Comparison of ENCODE assay signal across 16 cellular contexts in the genomic region with DNA sequence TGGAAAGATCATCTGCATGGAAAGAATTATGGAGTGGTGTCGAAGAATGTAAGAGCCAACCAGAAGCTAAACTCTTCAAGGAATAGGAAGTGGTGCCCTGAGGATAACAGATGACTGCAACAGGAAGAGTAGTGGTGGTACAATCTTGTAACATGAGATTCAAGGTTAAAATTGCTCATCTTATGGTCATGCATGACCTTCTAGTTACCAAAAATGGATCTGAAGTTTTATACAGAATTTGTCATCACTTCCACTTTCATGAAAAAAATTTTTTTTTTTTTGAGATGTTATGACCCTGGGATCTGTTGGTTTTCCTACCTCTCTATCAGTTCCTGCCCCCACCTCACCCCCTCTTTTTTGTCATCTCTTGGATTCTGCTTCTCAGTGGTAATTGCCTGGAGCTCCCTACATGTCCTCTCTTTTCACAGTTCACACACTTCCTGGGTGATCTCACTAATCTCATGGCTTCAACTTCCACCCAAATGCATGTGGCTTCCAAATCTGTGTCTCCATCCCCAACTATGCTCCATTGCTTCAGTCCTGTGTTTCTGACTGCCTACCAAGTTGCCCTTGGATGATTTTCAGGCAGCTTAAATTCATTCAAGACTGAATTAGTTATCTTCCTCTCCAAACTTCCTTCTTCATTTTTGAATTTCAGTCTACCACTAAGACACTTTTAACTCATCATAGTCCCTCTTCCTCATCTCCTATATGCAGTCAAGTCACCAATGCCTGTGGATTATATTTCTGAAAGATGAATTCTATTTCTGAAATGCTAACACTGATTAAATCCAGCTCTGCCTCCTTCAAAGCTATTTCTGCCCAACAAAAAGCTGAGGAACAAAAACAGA. TPM values are rescaled to one million over a fixed set of nuclear protein-coding genes. Genes with fewer than 3 reads are reported as not detected.
DNase-seq lines count a peak whose midpoint lies in the region; ATAC-seq and TF ChIP-seq lines count a peak whose summit lies in the region.
"Had no signal": no experiment of that assay in that cellular context is flagged by ENCODE, and none has a peak within 500 bp of the region (broad histone marks: within the 10 kb centered on the region; RNA-seq: fewer than 3 reads in every experiment).

No MANE protein-coding gene starts in this region.

- intact Hi-C loops in activated CD4-positive, alpha-beta T cell treated with anti-CD3 and anti-CD28 coated beads for 36 hours (cut with DNase I, micrococcal nuclease) = loop anchor here in 1 of 2 experiments (1.0 kb wide), 2 partner anchors 14 to 20 kb away; no protein-coding TSS in a partner anchor
- intact Hi-C loops in left lung (cut with DNase I) = no loop called here

- no peak overlapping the region for H3K27ac Mint-ChIP-seq in activated CD4-positive, alpha-beta T cell treated with anti-CD3 and anti-CD28 coated beads for 36 hours
- no peak overlapping the region for H3K27ac Mint-ChIP-seq in memory B cell

- no peak overlapping the region for H3K27ac ChIP-seq in left lung
- H3K27ac ChIP-seq: SK-N-MC had no signal

- no peaks in the 10 kb centered on the region for H3K9me3 ChIP-seq in left lung

- peaks cover 9% of the 10 kb centered on the region for H3K9me3 Mint-ChIP-seq in activated CD4-positive, alpha-beta T cell treated with anti-CD3 and anti-CD28 coated beads for 36 hours (ENCODE audit: low read depth)
- peaks cover 6% of the 10 kb centered on the region for H3K9me3 Mint-ChIP-seq in memory B cell
- H3K9me3 Mint-ChIP-seq: activated naive CD4-positive, alpha-beta T cell treated with anti-CD3 and anti-CD28 coated beads, Interleukin-2, amount 50 U/mL, for 24 hours had no signal

- CTCF ChIA-PET in activated CD4-positive, alpha-beta T cell treated with anti-CD3 and anti-CD28 coated beads for 36 hours (lab: Charles Lee) = interaction anchor here (0.5 to 1.3 kb wide), 11 partner anchors 10 to 150 kb away, joined by 3 to 8 read pairs (median 4); no protein-coding TSS in a partner anchor

- no peaks in the 10 kb centered on the region for H3K27me3 Mint-ChIP-seq in activated CD4-positive, alpha-beta T cell treated with anti-CD3 and anti-CD28 coated beads for 36 hours
- H3K27me3 Mint-ChIP-seq in memory B cell = no peaks in the 10 kb centered on the region
- H3K27me3 Mint-ChIP-seq: activated naive CD4-positive, alpha-beta T cell treated with anti-CD3 and anti-CD28 coated beads, Interleukin-2, amount 50 U/mL, for 24 hours had no signal

- POLR2A ChIA-PET in activated CD4-positive, alpha-beta T cell treated with anti-CD3 and anti-CD28 coated beads for 36 hours (lab: Charles Lee) = interaction anchor here (0.6 to 1.2 kb wide), 4 partner anchors 35 to 1459 kb away, joined by 3 to 4 read pairs (median 4); no protein-coding TSS in a partner anchor

- peaks cover 3% of the 10 kb centered on the region for H3K36me3 Mint-ChIP-seq in activated CD4-positive, alpha-beta T cell treated with anti-CD3 and anti-CD28 coated beads for 36 hours (ENCODE audit: low read depth)
- peaks cover 7% of the 10 kb centered on the region for H3K36me3 Mint-ChIP-seq in memory B cell

- H3K27me3 ChIP-seq in left lung = no peaks in the 10 kb centered on the region

- no peaks in the 10 kb centered on the region for H3K36me3 ChIP-seq in left lung

- H3K4me3 ChIP-seq in left lung = no peak overlapping the region
- H3K4me3 ChIP-seq: SK-N-MC had no signal

- ATAC-seq in activated CD4-positive, alpha-beta T cell treated with anti-CD3 and anti-CD28 coated beads for 36 hours = peak; percentile 93
- ATAC-seq in GM21619 (IDR thresholded peaks at IDR 0.05; ENCODE audit: unreplicated experiment) (peak; percentile 67), memory B cell (ENCODE audit: low read depth) (peak; percentile 78), left lung (no peak)
- ATAC-seq: esophagus mucosa had no signal

- TF ChIP-seq CTCF in left lung (IDR thresholded peaks at IDR 0.05) = no peak

- peaks cover 6% of the 10 kb centered on the region for H3K4me1 Mint-ChIP-seq in activated CD4-positive, alpha-beta T cell treated with anti-CD3 and anti-CD28 coated beads for 36 hours
- H3K4me1 Mint-ChIP-seq in memory B cell = peaks cover 10% of the 10 kb centered on the region

- DNase-seq in activated CD4-positive, alpha-beta T cell treated with anti-CD3 and anti-CD28 coated beads for 36 hours = no peak
- no peak for DNase-seq in activated CD4-positive, alpha-beta T cell treated with anti-CD3 and anti-CD28 coated beads, Interleukin-2, amount 50 U/mL, for 48 hours
- DNase-seq in HT1080 (ENCODE audit: low read depth) = peak; percentile 48
- DNase-seq in memory B cell (ENCODE audit: low spot score in 2 of 2) = no peak
- DNase-seq in COLO829 (ENCODE audit: low spot score) = no peak
- no peak for DNase-seq in left lung
- DNase-seq in central memory CD4-positive, alpha-beta T cell = no peak
- DNase-seq: activated CD4-positive, alpha-beta T cell treated with anti-CD3 and anti-CD28 coated beads, Interleukin-2, amount 50 U/mL, for 1 hour; mesendoderm; NCI-H1694; occipital lobe had no signal

- H3K4me3 Mint-ChIP-seq in activated CD4-positive, alpha-beta T cell treated with anti-CD3 and anti-CD28 coated beads for 36 hours = no peak overlapping the region
- H3K4me3 Mint-ChIP-seq in memory B cell = no peak overlapping the region
- H3K4me3 Mint-ChIP-seq: activated naive CD4-positive, alpha-beta T cell treated with anti-CD3 and anti-CD28 coated beads, Interleukin-2, amount 50 U/mL, for 24 hours had no signal

- H3K4me1 ChIP-seq in left lung = no peaks in the 10 kb centered on the region

RNA-seq across cellular contexts. Expression of a gene that starts 48.4 kb away (rescaled TPM):
- 10 to 100 TPM; 45.9 to 55.0 TPM for total RNA-seq in activated CD4-positive, alpha-beta T cell treated with anti-CD3 and anti-CD28 coated beads for 36 hours
- not detected in 2 replicates for total RNA-seq in HT1080 (2014; rRNA removed; shearing (Covaris generic))
- not detected in 2 replicates for polyA plus RNA-seq in HT1080 (2015; cell fraction: cytosol; rRNA removed)
- polyA plus RNA-seq in HT1080 (2015; cell fraction: nucleus; rRNA removed) = not detected in 2 replicates
- total RNA-seq in left lung = 1 to 10 TPM; 1.4 to 2.8 TPM
- total RNA-seq: chondrocyte, occipital lobe had no signal

Comparison
In these comparisons a context has a peak if more than half of its experiments do, and no peak if none do; other contexts are left out.
1. RNA of a gene that starts 48.4 kb away (total RNA-seq): 45.9 to 55.0 TPM in activated CD4-positive, alpha-beta T cell treated with anti-CD3 and anti-CD28 coated beads for 36 hours; 1.4 to 2.8 TPM in left lung and not detected in HT1080; every median in the first group is over 10 times any median in the second.